17 cellular contexts compared by ENCODE assay signal in genomic region chr17:17990282-17990681, GRCh38. TPM values are rescaled to one million over a fixed set of nuclear protein-coding genes. Genes with fewer than 3 reads are reported as not detected.
DNase-seq lines count a peak whose midpoint lies in the region; ATAC-seq, FAIRE-seq and TF ChIP-seq lines count a peak whose summit lies in the region.
"Had no signal": no experiment of that assay in that cellular context is flagged by ENCODE, and none has a peak within 500 bp of the region (broad histone marks: within the 10 kb centered on the region; RNA-seq: fewer than 3 reads in every experiment).

No MANE protein-coding gene starts in this region.

- CTCF ChIA-PET in CD4-positive, alpha-beta memory T cell (lab: Charles Lee; ENCODE audit: partially characterized antibody), result no interaction called here

- POLR2A ChIA-PET in CD4-positive, alpha-beta memory T cell (lab: Charles Lee; ENCODE audit: partially characterized antibody), result no interaction called here

- H3K27me3 ChIP-seq in adrenal gland (no peaks in the 10 kb centered on the region), hepatocyte (no peaks in the 10 kb centered on the region)
- no peaks in the 10 kb centered on the region for H3K27me3 ChIP-seq in CD4-positive, alpha-beta memory T cell (ENCODE audit: insufficient read depth, low read length)
- H3K27me3 ChIP-seq: BE2C, left lung had no signal

- TF ChIP-seq CTCF in adrenal gland (IDR thresholded peaks at IDR 0.05) (no peak), hepatocyte (IDR thresholded peaks at IDR 0.05; ENCODE audit: poor library complexity) (no peak), kidney (IDR thresholded peaks at IDR 0.05; ENCODE audit: borderline replicate concordance, extremely low read depth, insufficient read depth) (no peak)

- no peaks in the 10 kb centered on the region for H3K9me3 Mint-ChIP-seq in stimulated activated effector memory CD8-positive, alpha-beta T cell treated with anti-CD3 and anti-CD28 coated beads, Interleukin-12 subunit alpha, Interleukin-12 subunit beta, amount 100 ng/mL, for 72 hours
- H3K9me3 Mint-ChIP-seq in CD4-positive, alpha-beta memory T cell, result no peaks in the 10 kb centered on the region
- H3K9me3 Mint-ChIP-seq: activated CD4-positive, alpha-beta memory T cell treated with anti-CD3 and anti-CD28 coated beads for 36 hours; activated naive CD8-positive, alpha-beta T cell treated with anti-CD3 and anti-CD28 coated beads, Interleukin-2, amount 50 U/mL, for 24 hours had no signal

- no peaks in the 10 kb centered on the region for H3K79me2 ChIP-seq in hepatocyte

- H3K9me2 ChIP-seq in hepatocyte (replicated peaks; ENCODE audit: insufficient read depth), result no peaks in the 10 kb centered on the region

- no peaks in the 10 kb centered on the region for H3K27me3 Mint-ChIP-seq in CD4-positive, alpha-beta memory T cell
- H3K27me3 Mint-ChIP-seq: activated CD4-positive, alpha-beta memory T cell treated with anti-CD3 and anti-CD28 coated beads for 36 hours; activated naive CD8-positive, alpha-beta T cell treated with anti-CD3 and anti-CD28 coated beads, Interleukin-2, amount 50 U/mL, for 24 hours had no signal

- ATAC-seq in stimulated activated effector memory CD8-positive, alpha-beta T cell treated with anti-CD3 and anti-CD28 coated beads, Interleukin-12 subunit alpha, Interleukin-12 subunit beta, amount 100 ng/mL, for 72 hours, result no peak
- no peak for ATAC-seq in HG03469 (IDR thresholded peaks at IDR 0.05; ENCODE audit: unreplicated experiment)

- H3K36me3 Mint-ChIP-seq in stimulated activated effector memory CD8-positive, alpha-beta T cell treated with anti-CD3 and anti-CD28 coated beads, Interleukin-12 subunit alpha, Interleukin-12 subunit beta, amount 100 ng/mL, for 72 hours, result no peaks in the 10 kb centered on the region
- no peaks in the 10 kb centered on the region for H3K36me3 Mint-ChIP-seq in CD4-positive, alpha-beta memory T cell
- H3K36me3 Mint-ChIP-seq: activated CD4-positive, alpha-beta memory T cell treated with anti-CD3 and anti-CD28 coated beads for 36 hours had no signal

- H3K27ac ChIP-seq in adrenal gland (peak overlapping the region in 2 of 5 donors; percentile 37 to 45), hepatocyte (peak overlapping the region; percentile 60), kidney (ENCODE audit: low read depth in 2 of 2, low read length in 2 of 2) (no peak overlapping the region)
- H3K27ac ChIP-seq in CD4-positive, alpha-beta memory T cell (ENCODE audit: low read depth, low read length), result no peak overlapping the region
- H3K27ac ChIP-seq: left lung, thoracic aorta had no signal

- H3K4me3 ChIP-seq in adrenal gland (no peak overlapping the region), hepatocyte (no peak overlapping the region), kidney (ENCODE audit: low read length in 2 of 2) (no peak overlapping the region)
- no peak overlapping the region for H3K4me3 ChIP-seq in CD4-positive, alpha-beta memory T cell (ENCODE audit: low read length in 2 of 2)
- H3K4me3 ChIP-seq: left lung, skin epidermis, thoracic aorta had no signal

- no peaks in the 10 kb centered on the region for H4K20me1 ChIP-seq in hepatocyte (ENCODE audit: insufficient read depth, poor library complexity, severe bottlenecking)

- DNase-seq in LHCN-M2 (ENCODE audit: low read depth) (peak; percentile 26), adrenal gland (peak in 5 of 7 donors; percentile 29 to 54 (median 42)), hepatocyte (ENCODE audit: low spot score) (no peak), kidney (no peak)
- DNase-seq in stimulated activated effector memory CD8-positive, alpha-beta T cell treated with anti-CD3 and anti-CD28 coated beads, Interleukin-12 subunit alpha, Interleukin-12 subunit beta, amount 100 ng/mL, for 72 hours (ENCODE audit: low spot score in 2 of 2), result no peak
- no peak for DNase-seq in CD4-positive, alpha-beta memory T cell
- DNase-seq: BE2C; effector CD8-positive, alpha-beta T cell; GOT3; left lung; NCI-H2081; NCI-H748 treated with DMSO at 0.1 percent for 48 hours had no signal

- H3K9ac ChIP-seq in kidney (ENCODE audit: low read length in 2 of 2), result no peak overlapping the region

- no peak overlapping the region for H2AFZ ChIP-seq in hepatocyte

- peak overlapping the region; percentile 70 for H3K27ac Mint-ChIP-seq in stimulated activated effector memory CD8-positive, alpha-beta T cell treated with anti-CD3 and anti-CD28 coated beads, Interleukin-12 subunit alpha, Interleukin-12 subunit beta, amount 100 ng/mL, for 72 hours
- H3K27ac Mint-ChIP-seq in CD4-positive, alpha-beta memory T cell, result peak overlapping the region in 1 of 7 donors; percentile 66
- H3K27ac Mint-ChIP-seq: activated CD4-positive, alpha-beta memory T cell treated with anti-CD3 and anti-CD28 coated beads for 36 hours; activated naive CD8-positive, alpha-beta T cell treated with anti-CD3 and anti-CD28 coated beads, Interleukin-2, amount 50 U/mL, for 24 hours had no signal

- FAIRE-seq in kidney (lab: Jason Lieb, UNC), result no peak

- H3K36me3 ChIP-seq in adrenal gland (replicated peaks in 1 of 2) (no peaks in the 10 kb centered on the region), hepatocyte (replicated peaks; ENCODE audit: insufficient read depth, low read depth) (no peaks in the 10 kb centered on the region), kidney (ENCODE audit: control insufficient read depth in 1 of 2, insufficient read depth in 2 of 2, low read length in 2 of 2) (peaks cover 0 to 2% of the 10 kb centered on the region in 2 donors)
- H3K36me3 ChIP-seq in CD4-positive, alpha-beta memory T cell (ENCODE audit: insufficient read depth, low read length), result no peaks in the 10 kb centered on the region
- H3K36me3 ChIP-seq: BE2C, left lung, thoracic aorta had no signal

- intact Hi-C loops in adrenal gland (cut with DNase I) (no loop called here), kidney (cut with DNase I) (no loop called here)
- intact Hi-C loops in CD4-positive, alpha-beta memory T cell (cut with micrococcal nuclease), result no loop called here

- H3K9me3 ChIP-seq in adrenal gland (replicated peaks in 1 of 3) (no peaks in the 10 kb centered on the region), hepatocyte (ENCODE audit: low read depth) (no peaks in the 10 kb centered on the region), kidney (ENCODE audit: control insufficient read depth in 1 of 2, low read length in 2 of 2) (no peaks in the 10 kb centered on the region)
- H3K9me3 ChIP-seq in CD4-positive, alpha-beta memory T cell (ENCODE audit: control insufficient read depth in 1 of 2, low read length in 2 of 2), result no peaks in the 10 kb centered on the region
- H3K9me3 ChIP-seq: BE2C, left lung, thoracic aorta had no signal

- 26 to 50% (median 48%) methylated on average over 2 of the region's 2 CpGs for WGBS in adrenal gland, 4 donors
- WGBS in hepatocyte (ENCODE audit: low lambda C conversion rate, missing lambda C conversion rate), result 93% methylated on average over 2 of the region's 2 CpGs

- H3K4me1 ChIP-seq in adrenal gland (replicated peaks in 1 of 2), result peaks cover 0 to 27% of the 10 kb centered on the region in 2 donors
- no peaks in the 10 kb centered on the region for H3K4me1 ChIP-seq in hepatocyte (ENCODE audit: insufficient read depth)
- no peaks in the 10 kb centered on the region for H3K4me1 ChIP-seq in kidney (ENCODE audit: control insufficient read depth in 1 of 2, insufficient read depth in 1 of 2, low read depth in 1 of 2, low read length in 2 of 2)
- no peaks in the 10 kb centered on the region for H3K4me1 ChIP-seq in CD4-positive, alpha-beta memory T cell (ENCODE audit: insufficient read depth, low read length)
- H3K4me1 ChIP-seq: left lung had no signal

- TF ChIP-seq POLR2A in adrenal gland (IDR thresholded peaks at IDR 0.05), result no peak

- H3K4me3 Mint-ChIP-seq in stimulated activated effector memory CD8-positive, alpha-beta T cell treated with anti-CD3 and anti-CD28 coated beads, Interleukin-12 subunit alpha, Interleukin-12 subunit beta, amount 100 ng/mL, for 72 hours, result no peak overlapping the region
- H3K4me3 Mint-ChIP-seq in CD4-positive, alpha-beta memory T cell, result no peak overlapping the region
- H3K4me3 Mint-ChIP-seq: activated CD4-positive, alpha-beta memory T cell treated with anti-CD3 and anti-CD28 coated beads for 36 hours; activated naive CD8-positive, alpha-beta T cell treated with anti-CD3 and anti-CD28 coated beads, Interleukin-2, amount 50 U/mL, for 24 hours had no signal

- H3K4me2 ChIP-seq in hepatocyte, result no peak overlapping the region

- H3K4me1 Mint-ChIP-seq in stimulated activated effector memory CD8-positive, alpha-beta T cell treated with anti-CD3 and anti-CD28 coated beads, Interleukin-12 subunit alpha, Interleukin-12 subunit beta, amount 100 ng/mL, for 72 hours, result no peaks in the 10 kb centered on the region
- no peaks in the 10 kb centered on the region for H3K4me1 Mint-ChIP-seq in CD4-positive, alpha-beta memory T cell
- H3K4me1 Mint-ChIP-seq: activated naive CD8-positive, alpha-beta T cell treated with anti-CD3 and anti-CD28 coated beads, Interleukin-2, amount 50 U/mL, for 24 hours had no signal

RNA-seq across cellular contexts. Expression of gene DRC3, which starts 17.6 kb away (rescaled TPM):
- total RNA-seq in LHCN-M2 (2014; rRNA removed) (0.06 and 1.1 TPM in 2 replicates), adrenal gland (1 to 10 TPM in 7 of 8 donors, under 1 TPM in 1; 0.17 to 9.1 (median 3.4) TPM), hepatocyte (1.1 TPM in 2 replicates), kidney (17.3 TPM)
- 1.4 TPM for polyA plus RNA-seq in LHCN-M2 (2012)
- polyA plus RNA-seq in adrenal gland (10 to 100 TPM in 1 of 3 donors, 1 to 10 TPM in 2; 3.2 to 21.3 (median 7.9) TPM), hepatocyte (1.8 and 3.2 TPM in 2 replicates), kidney (ENCODE audit: insufficient read depth, low read depth, low replicate concordance) (8.6 TPM)
- total RNA-seq in CD4-positive, alpha-beta memory T cell, result under 1 TPM; 0.64 to 0.67 TPM
- polyA plus RNA-seq in CD4-positive, alpha-beta memory T cell, result under 1 TPM in 1 of 2 donors, not detected in 1; 0.24 TPM

RNA-seq across cellular contexts. Expression of gene TOM1L2, which starts 18.1 kb away (rescaled TPM):
- total RNA-seq in LHCN-M2 (2014; rRNA removed), result 39.2 and 111 TPM in 2 replicates
- polyA plus RNA-seq in LHCN-M2 (2012), result 48.1 TPM
- 100 to 1,000 TPM in 1 of 8 donors, 10 to 100 TPM in 7; 51.1 to 437 (median 77.9) TPM for total RNA-seq in adrenal gland
- 10 to 100 TPM; 41.6 to 64.8 (median 46.5) TPM for polyA plus RNA-seq in adrenal gland
- 27.5 and 29.6 TPM in 2 replicates for total RNA-seq in hepatocyte
- 21.5 and 41.1 TPM in 2 replicates for polyA plus RNA-seq in hepatocyte
- total RNA-seq in kidney, result 59.4 TPM
- 28.2 TPM for polyA plus RNA-seq in kidney (ENCODE audit: insufficient read depth, low read depth, low replicate concordance)
- total RNA-seq in CD4-positive, alpha-beta memory T cell, result 10 to 100 TPM; 59.4 to 63.1 TPM
- polyA plus RNA-seq in CD4-positive, alpha-beta memory T cell, result 10 to 100 TPM in 1 of 2 donors, 1 to 10 TPM in 1; 1.6 to 12.0 TPM

RNA-seq across cellular contexts. Expression of gene ATPAF2, which starts 48.7 kb away (rescaled TPM):
- total RNA-seq in LHCN-M2 (2014; rRNA removed) (12.6 and 12.8 TPM in 2 replicates), adrenal gland (10 to 100 TPM; 32.5 to 68.6 (median 40.7) TPM), hepatocyte (16.8 and 17.9 TPM in 2 replicates), kidney (27.0 TPM)
- 14.9 TPM for polyA plus RNA-seq in LHCN-M2 (2012)
- polyA plus RNA-seq in adrenal gland (10 to 100 TPM; 48.9 to 57.8 (median 51.2) TPM), hepatocyte (33.9 and 36.7 TPM in 2 replicates), kidney (ENCODE audit: insufficient read depth, low read depth, low replicate concordance) (52.1 TPM)
- total RNA-seq in CD4-positive, alpha-beta memory T cell, result 10 to 100 TPM; 24.1 to 24.3 TPM
- polyA plus RNA-seq in CD4-positive, alpha-beta memory T cell, result 10 to 100 TPM; 16.6 to 18.0 TPM

RNA-seq across cellular contexts. Expression of gene GID4, which starts 48.9 kb away (rescaled TPM):
- total RNA-seq in LHCN-M2 (2014; rRNA removed) (6.0 and 6.8 TPM in 2 replicates), adrenal gland (10 to 100 TPM in 5 of 8 donors, 1 to 10 TPM in 3; 6.3 to 16.7 (median 11.7) TPM), hepatocyte (7.1 and 8.2 TPM in 2 replicates), kidney (8.7 TPM)
- polyA plus RNA-seq in LHCN-M2 (2012), result 4.8 TPM
- polyA plus RNA-seq in adrenal gland (10 to 100 TPM in 1 of 3 donors, 1 to 10 TPM in 2; 4.2 to 10.5 (median 4.3) TPM), hepatocyte (4.7 and 6.7 TPM in 2 replicates), kidney (ENCODE audit: insufficient read depth, low read depth, low replicate concordance) (3.4 TPM)
- total RNA-seq in CD4-positive, alpha-beta memory T cell, result 10 to 100 TPM; 11.1 to 13.1 TPM
- polyA plus RNA-seq in CD4-positive, alpha-beta memory T cell, result 1 to 10 TPM; 6.5 to 8.4 TPM

Comparison
In these comparisons a context has a peak if more than half of its experiments do, and no peak if none do; other contexts are left out.
1. DNase-seq: peak in LHCN-M2 (single experiment) and adrenal gland (5 of 7); none in hepatocyte (single experiment), stimulated activated effector memory CD8-positive, alpha-beta T cell treated with anti-CD3 and anti-CD28 coated beads, Interleukin-12 subunit alpha, Interleukin-12 subunit beta, amount 100 ng/mL, for 72 hours (0 of 2), kidney (single experiment) and CD4-positive, alpha-beta memory T cell (0 of 5).